ENCODE assay signal across 20 cellular contexts in genomic region chr12:127670796-127671195, GRCh38.
"Had no signal": no experiment of that assay in that cellular context is flagged by ENCODE, and none has a peak within 500 bp of the region (broad histone marks: within the 10 kb centered on the region; RNA-seq: fewer than 3 reads in every experiment).

No MANE protein-coding gene starts in this region.

- H3K27ac ChIP-seq: colonic mucosa, coronary artery, dorsolateral prefrontal cortex, epithelial cell of prostate, esophagus squamous epithelium, foreskin keratinocyte, gastrocnemius medialis, gastroesophageal sphincter, heart left ventricle, heart right ventricle had no signal

- H3K36me3 ChIP-seq: colonic mucosa, esophagus squamous epithelium, gastrocnemius medialis, gastroesophageal sphincter, heart left ventricle, heart right ventricle had no signal

- H3K9me3 ChIP-seq: colonic mucosa, esophagus squamous epithelium, gastrocnemius medialis, gastroesophageal sphincter, heart left ventricle, heart right ventricle had no signal

- H3K4me1 ChIP-seq: colonic mucosa, esophagus squamous epithelium, foreskin keratinocyte, gastrocnemius medialis, gastroesophageal sphincter, heart left ventricle, heart right ventricle had no signal

- H3K27me3 ChIP-seq: colonic mucosa, dorsolateral prefrontal cortex, esophagus squamous epithelium, foreskin keratinocyte, gastrocnemius medialis had no signal

- H3K4me3 ChIP-seq: colonic mucosa, coronary artery, dorsolateral prefrontal cortex, esophagus squamous epithelium, gastrocnemius medialis, gastroesophageal sphincter, heart left ventricle, heart right ventricle had no signal

- DNase-seq: colonic mucosa; cortex of kidney; dermis blood vessel endothelial cell; effector CD4-positive, alpha-beta T cell; effector CD8-positive, alpha-beta T cell; effector memory CD4-positive, alpha-beta T cell; effector memory CD8-positive, alpha-beta T cell; erythroblast; esophagus squamous epithelium; foreskin fibroblast; foreskin keratinocyte; foreskin melanocyte; gastrocnemius medialis; glutamatergic neuron; heart left ventricle; heart right ventricle had no signal
